11 cellular contexts compared by ENCODE assay signal in genomic region chr3:72439321-72440183, GRCh38. TPM values are rescaled to one million over a fixed set of nuclear protein-coding genes. Genes with fewer than 3 reads are reported as not detected.
DNase-seq lines count a peak whose midpoint lies in the region; ATAC-seq, FAIRE-seq and TF ChIP-seq lines count a peak whose summit lies in the region.
"Had no signal": no experiment of that assay in that cellular context is flagged by ENCODE, and none has a peak within 500 bp of the region (broad histone marks: within the 10 kb centered on the region; RNA-seq: fewer than 3 reads in every experiment).

No MANE protein-coding gene starts in this region.

- peaks cover 4% of the 10 kb centered on the region for H3K36me3 Mint-ChIP-seq in progenitor cell of endocrine pancreas (ENCODE audit: insufficient read depth)

- H3K27me3 Mint-ChIP-seq in progenitor cell of endocrine pancreas = no peaks in the 10 kb centered on the region

- ATAC-seq in GM19043 (IDR thresholded peaks at IDR 0.05; ENCODE audit: low read depth, unreplicated experiment) = peak; percentile 60
- peak; percentile 56 for ATAC-seq in GM21825 (IDR thresholded peaks at IDR 0.05; ENCODE audit: unreplicated experiment)
- peak; percentile 67 for ATAC-seq in HG03432 (IDR thresholded peaks at IDR 0.05; ENCODE audit: unreplicated experiment)
- no peak for ATAC-seq in omental fat pad (ENCODE audit: low FRiP score)

- peaks cover 64% of the 10 kb centered on the region for H3K4me1 Mint-ChIP-seq in progenitor cell of endocrine pancreas (ENCODE audit: low read depth)

- TF ChIP-seq CTCF in progenitor cell of endocrine pancreas (IDR thresholded peaks at IDR 0.05; ENCODE audit: unreplicated experiment) (no peak), omental fat pad (IDR thresholded peaks at IDR 0.05) (no peak)

- peak overlapping the region; percentile 67 for H3K27ac Mint-ChIP-seq in progenitor cell of endocrine pancreas

- no peak for FAIRE-seq in frontal cortex (lab: Jason Lieb, UNC)

- no peak overlapping the region for H3K4me3 Mint-ChIP-seq in progenitor cell of endocrine pancreas (ENCODE audit: low read depth)

- H3K9me3 Mint-ChIP-seq in progenitor cell of endocrine pancreas (ENCODE audit: low read depth) = no peaks in the 10 kb centered on the region

- DNase-seq in progenitor cell of endocrine pancreas (ENCODE audit: low spot score, unreplicated experiment) (no peak), frontal cortex (ENCODE audit: low spot score in 2 of 2) (no peak), NCI-H748 (lab: John Stamatoyannopoulos, UW; ENCODE audit: unreplicated experiment) (no peak), omental fat pad (ENCODE audit: low spot score) (no peak)
- DNase-seq: activated effector memory CD4-positive, alpha-beta T cell treated with anti-CD3 and anti-CD28 coated beads, Interleukin-2, amount 50 U/mL, for 16 hours; cortex of kidney; lower lobe of right lung; NCI-H2029 had no signal

RNA-seq across cellular contexts. Expression of gene RYBP, which starts 6.9 kb away (rescaled TPM):
- total RNA-seq in progenitor cell of endocrine pancreas = 30.1 TPM in 2 replicates
- 30.6 TPM for total RNA-seq in frontal cortex
- total RNA-seq in omental fat pad = 10 to 100 TPM in 3 of 4 donors, 1 to 10 TPM in 1; 8.5 to 16.0 (median 13.7) TPM
